ENCODE assay signal across 27 cellular contexts in the genomic region with DNA sequence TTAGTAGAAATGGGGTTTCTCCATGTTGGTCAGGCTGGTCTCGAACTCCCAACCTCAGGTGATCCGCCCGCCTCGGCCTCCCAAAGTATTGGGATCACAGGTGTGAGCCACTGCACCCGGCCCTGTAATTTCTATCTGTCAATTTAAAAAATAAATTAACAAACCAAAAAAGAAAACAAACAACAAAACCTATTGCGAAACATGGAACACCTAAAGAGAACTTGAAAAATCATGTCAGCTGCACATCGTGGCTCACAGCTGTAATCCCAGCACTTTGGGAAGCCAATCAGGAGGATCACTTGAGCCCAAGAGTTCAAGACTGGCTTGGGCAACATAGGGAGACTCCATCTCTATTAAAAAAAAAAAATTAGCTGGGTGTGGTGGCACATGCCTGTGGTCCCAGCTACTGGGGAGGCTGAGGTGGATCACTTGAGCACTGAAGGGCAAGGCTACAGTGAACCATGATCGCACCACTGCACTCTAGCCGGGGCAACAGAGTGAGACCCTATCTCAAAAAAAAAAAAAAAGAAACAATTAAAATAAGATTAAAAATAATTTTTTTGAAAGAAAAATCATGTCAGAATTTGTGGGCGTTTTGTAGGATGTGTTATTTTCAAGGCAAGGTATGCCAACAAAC. TPM values are rescaled to one million over a fixed set of nuclear protein-coding genes. Genes with fewer than 3 reads are reported as not detected.
DNase-seq lines count a peak whose midpoint lies in the region; ATAC-seq, FAIRE-seq and TF ChIP-seq lines count a peak whose summit lies in the region.
"Had no signal": no experiment of that assay in that cellular context is flagged by ENCODE, and none has a peak within 500 bp of the region (broad histone marks: within the 10 kb centered on the region; RNA-seq: fewer than 3 reads in every experiment).

No MANE protein-coding gene starts in this region.

- no peaks in the 10 kb centered on the region for H3K4me1 ChIP-seq in HepG2 (ENCODE audit: insufficient read depth, low read length)
- no peaks in the 10 kb centered on the region for H3K4me1 ChIP-seq in right lobe of liver
- H3K4me1 ChIP-seq in IMR-90 (ENCODE audit: control insufficient read depth, insufficient read depth, low read length): no peaks in the 10 kb centered on the region
- no peaks in the 10 kb centered on the region for H3K4me1 ChIP-seq in uterus
- H3K4me1 ChIP-seq: BE2C, BLaER1 had no signal

- H3K79me2 ChIP-seq in HepG2 (ENCODE audit: insufficient read depth, low read length): no peaks in the 10 kb centered on the region

- H3K14ac ChIP-seq in IMR-90 (replicated peaks; ENCODE audit: low read depth, low read length): no peak overlapping the region

- no peaks in the 10 kb centered on the region for H3K9me3 Mint-ChIP-seq in WTC11
- H3K9me3 Mint-ChIP-seq: CD4-positive, alpha-beta memory T cell; CD8-positive, alpha-beta memory T cell had no signal

- CTCF ChIA-PET in HepG2 (lab: Yijun Ruan, JAX; ENCODE audit: low intra/inter-chr PET ratio, low total read pairs): no interaction called here
- CTCF ChIA-PET in IMR-90 (lab: Yijun Ruan, JAX): no interaction called here
- CTCF ChIA-PET in WTC11 (lab: Charles Lee): interaction anchor here (1.7 kb wide), 1 partner anchor 26 kb away, joined by 8 read pairs; no protein-coding TSS in a partner anchor

- H3K9me3 ChIP-seq in HepG2 (ENCODE audit: low read length) (no peaks in the 10 kb centered on the region), right lobe of liver (no peaks in the 10 kb centered on the region), IMR-90 (ENCODE audit: control insufficient read depth, insufficient read depth, low read length) (no peaks in the 10 kb centered on the region), uterus (no peaks in the 10 kb centered on the region)
- H3K9me3 ChIP-seq: BE2C, BLaER1 had no signal

- H3K23ac ChIP-seq in IMR-90 (ENCODE audit: low read depth, low read length): no peak overlapping the region

- peaks cover 3 to 4% of the 10 kb centered on the region in 2 experiments; a peak in 2 of 4 replicates for H3K79me1 ChIP-seq in IMR-90 (ENCODE audit: low read depth in 1 of 2, low read length in 2 of 2)

- H3K27ac ChIP-seq in HepG2 (ENCODE audit: extremely low read length, insufficient read depth, low read length) (no peak overlapping the region), right lobe of liver (no peak overlapping the region), IMR-90 (ENCODE audit: insufficient read depth, low read length) (no peak overlapping the region), uterus (no peak overlapping the region)
- H3K27ac ChIP-seq: 22Rv1, BLaER1 had no signal

- POLR2A ChIA-PET in HepG2 (lab: Yijun Ruan, JAX): no interaction called here
- POLR2A ChIA-PET in IMR-90 (lab: Charles Lee; ENCODE audit: unreplicated experiment): no interaction called here
- POLR2A ChIA-PET in WTC11 (lab: Charles Lee): no interaction called here

- H3K36me3 ChIP-seq in HepG2 (replicated peaks in 1 of 2; ENCODE audit: control insufficient read depth in 1 of 2, insufficient read depth in 2 of 2, low read length in 2 of 2): no peaks in the 10 kb centered on the region
- H3K36me3 ChIP-seq in right lobe of liver: peaks cover 0 to 23% (median 8%) of the 10 kb centered on the region in 4 donors
- peaks cover 47% of the 10 kb centered on the region for H3K36me3 ChIP-seq in IMR-90 (ENCODE audit: control insufficient read depth, insufficient read depth, low read length)
- peaks cover 0 to 2% of the 10 kb centered on the region in 2 donors for H3K36me3 ChIP-seq in uterus

- no peak overlapping the region for H2BK15ac ChIP-seq in IMR-90 (ENCODE audit: low read depth, low read length)

- ATAC-seq in HepG2: no peak
- ATAC-seq in right lobe of liver: no peak
- ATAC-seq in IMR-90 (ENCODE audit: low read depth): no peak
- no peak for ATAC-seq in WTC11
- no peak for ATAC-seq in GM18873 (IDR thresholded peaks at IDR 0.05; ENCODE audit: low FRiP score, unreplicated experiment)

- H3K27me3 ChIP-seq in HepG2 (ENCODE audit: control insufficient read depth in 1 of 2, insufficient read depth in 2 of 2, low read length in 2 of 2): peaks cover 0 to 5% of the 10 kb centered on the region in 2 experiments; a peak in 2 of 5 replicates
- no peaks in the 10 kb centered on the region for H3K27me3 ChIP-seq in right lobe of liver
- H3K27me3 ChIP-seq in IMR-90 (ENCODE audit: control insufficient read depth, insufficient read depth, low read length): no peaks in the 10 kb centered on the region
- H3K27me3 ChIP-seq in uterus: no peaks in the 10 kb centered on the region
- H3K27me3 ChIP-seq: BE2C, BLaER1 had no signal

- no peak overlapping the region for H4K5ac ChIP-seq in IMR-90 (ENCODE audit: low read depth, low read length)

- intact Hi-C loops in HepG2 (cut with micrococcal nuclease; ENCODE audit: unreplicated experiment): no loop called here
- intact Hi-C loops in right lobe of liver (cut with DNase I): no loop called here
- intact Hi-C loops in IMR-90 (cut with micrococcal nuclease): no loop called here
- intact Hi-C loops in uterus (cut with DNase I; ENCODE audit: low total_unique reads): no loop called here

- no peak for TF ChIP-seq POLR2A in HepG2 (IDR thresholded peaks at IDR 0.05; ENCODE audit: insufficient read depth in 1 of 2, low read depth in 2 of 2, low read length in 2 of 2)
- TF ChIP-seq POLR2A in right lobe of liver (IDR thresholded peaks at IDR 0.05): no peak
- no peak for TF ChIP-seq POLR2A in IMR-90 (IDR thresholded peaks at IDR 0.05; ENCODE audit: low read depth, low read length)
- no peak for TF ChIP-seq POLR2A in uterus (IDR thresholded peaks at IDR 0.05)

- no peak overlapping the region for H3K4me3 Mint-ChIP-seq in WTC11
- H3K4me3 Mint-ChIP-seq: CD14-positive monocyte; CD4-positive, alpha-beta memory T cell; CD4-positive, CD25-positive, alpha-beta regulatory T cell; CD8-positive, alpha-beta memory T cell had no signal

- H2BK5ac ChIP-seq in IMR-90 (ENCODE audit: low read depth, low read length, poor library complexity, severe bottlenecking): no peak overlapping the region

- BruUV-seq in HepG2 (replicated peaks; lab: Mats Ljungman, UMichigan) (no TSS peak), IMR-90 (replicated peaks; lab: Mats Ljungman, UMichigan) (no TSS peak)

- H3K36me3 Mint-ChIP-seq in WTC11: peaks cover 68% of the 10 kb centered on the region

- H4K20me1 ChIP-seq in HepG2 (ENCODE audit: insufficient read depth, low read length) (no peaks in the 10 kb centered on the region), IMR-90 (ENCODE audit: insufficient read depth, low read length) (no peaks in the 10 kb centered on the region)

- H3K27me3 Mint-ChIP-seq in WTC11 (ENCODE audit: low read depth): peaks cover 9% of the 10 kb centered on the region
- H3K27me3 Mint-ChIP-seq: CD4-positive, alpha-beta memory T cell; CD4-positive, CD25-positive, alpha-beta regulatory T cell; CD8-positive, alpha-beta memory T cell had no signal

- DNase-seq in HepG2 (ENCODE audit: low spot score) (no peak), right lobe of liver (no peak), IMR-90 (no peak), WTC11 (ENCODE audit: low spot score) (no peak), GM10266 (ENCODE audit: extremely low spot score) (no peak), uterus (no peak)
- DNase-seq: ACHN; BE2C; C1 segment of cervical spinal cord; CD4-positive, alpha-beta memory T cell; CD4-positive, CD25-positive, alpha-beta regulatory T cell; CD8-positive, alpha-beta memory T cell; COR-L47; DMS 273 treated with DMSO at 0.1 percent for 48 hours; DMS153; DMS53; DMS79; DND-41; EL; GDM1 had no signal

- H2AK9ac ChIP-seq in IMR-90 (replicated peaks; ENCODE audit: low read depth, low read length, poor library complexity): no peak overlapping the region

- H3K27ac Mint-ChIP-seq in WTC11: no peak overlapping the region
- H3K27ac Mint-ChIP-seq: CD14-positive monocyte had no signal

- FAIRE-seq in HepG2 (lab: Jason Lieb, UNC): no peak

- H2BK120ac ChIP-seq in IMR-90 (ENCODE audit: low read depth, low read length): no peak overlapping the region

- H4K91ac ChIP-seq in IMR-90 (ENCODE audit: insufficient read depth, low read depth, low read length): no peak overlapping the region

- no peak overlapping the region for H3K9ac ChIP-seq in HepG2 (ENCODE audit: insufficient read depth, low read depth, low read length)
- H3K9ac ChIP-seq in IMR-90 (ENCODE audit: low read depth, low read length): no peak overlapping the region
- H3K9ac ChIP-seq: BLaER1 had no signal

- no peak overlapping the region for H2BK20ac ChIP-seq in IMR-90 (ENCODE audit: low read depth, low read length)

- H4K8ac ChIP-seq in IMR-90 (ENCODE audit: low read depth in 2 of 2, low read length in 2 of 2): no peak overlapping the region

- TF ChIP-seq EP300 in HepG2 (IDR thresholded peaks at IDR 0.05; ENCODE audit: low read depth in 2 of 2, low read length in 2 of 2): no peak
- TF ChIP-seq EP300 in HepG2 (CRISPR knock-in tag; IDR thresholded peaks at IDR 0.05; ENCODE audit: borderline replicate concordance): no peak

- H3K56ac ChIP-seq in IMR-90 (ENCODE audit: extremely low read depth, insufficient read depth, low read length): no peak overlapping the region

- WGBS in HepG2 (ENCODE audit: low lambda C conversion rate): 72% methylated on average over 10 of the region's 10 CpGs
- 91% methylated on average over 9 of the region's 10 CpGs for WGBS in right lobe of liver (ENCODE audit: insufficient coverage, low coverage, low lambda C conversion rate, missing lambda C conversion rate)
- WGBS in IMR-90 (ENCODE audit: extremely low coverage in 2 of 2, insufficient read length in 1 of 2), 2 experiments: 91% methylated on average over 5 of the region's 10 CpGs; no CpG with 5 or more reads in 1 of the 2 experiments

- peaks cover 3% of the 10 kb centered on the region; the same call in 1 of the 2 replicates for H3K9me1 ChIP-seq in IMR-90 (ENCODE audit: insufficient read depth, low read length)

- TF ChIP-seq CTCF in HepG2 (CRISPR knock-in tag; IDR thresholded peaks at IDR 0.05) (no peak), right lobe of liver (IDR thresholded peaks at IDR 0.05) (no peak), IMR-90 (conservative IDR thresholded peaks at IDR 0.05; ENCODE audit: low read depth, low read length) (no peak), WTC11 (IDR thresholded peaks at IDR 0.05) (no peak), GM10266 (IDR thresholded peaks at IDR 0.05; ENCODE audit: control insufficient read depth, insufficient read depth, low read depth, missing control alignments) (no peak), uterus (IDR thresholded peaks at IDR 0.05) (no peak)

- in situ Hi-C loops in HepG2 (cut with HindIII; ENCODE audit: extremely low pct_ligation_motif_present, low pct_unique_long_range_greater_than_20kb): no loop called here
- in situ Hi-C loops in IMR-90 (cut with MboI; ENCODE audit: low sequenced_read_pairs): no loop called here

- H2AFZ ChIP-seq in HepG2 (ENCODE audit: low read length): no peak overlapping the region
- no peak overlapping the region for H2AFZ ChIP-seq in IMR-90 (replicated peaks; ENCODE audit: low read length, poor library complexity)

- H2AK5ac ChIP-seq in IMR-90 (ENCODE audit: low read depth, low read length): no peak overlapping the region

- no peak overlapping the region for H3K4me3 ChIP-seq in HepG2 (replicated peaks in 1 of 3; ENCODE audit: insufficient read depth in 1 of 3, low read depth in 2 of 3, low read length in 3 of 3)
- H3K4me3 ChIP-seq in right lobe of liver: no peak overlapping the region
- H3K4me3 ChIP-seq in IMR-90 (ENCODE audit: insufficient read depth, low read depth, low read length): no peak overlapping the region
- H3K4me3 ChIP-seq in uterus: no peak overlapping the region
- H3K4me3 ChIP-seq: BLaER1 had no signal

- no peaks in the 10 kb centered on the region for H3K4me1 Mint-ChIP-seq in WTC11
- H3K4me1 Mint-ChIP-seq: CD4-positive, alpha-beta memory T cell; CD8-positive, alpha-beta memory T cell had no signal

- TF ChIP-seq RAD21 in HepG2 (CRISPR knock-in tag; IDR thresholded peaks at IDR 0.05) (no peak), IMR-90 (IDR thresholded peaks at IDR 0.05; ENCODE audit: low read length) (no peak)

- dilution Hi-C loops in IMR-90 (cut with HindIII; ENCODE audit: low sequenced_read_pairs, unreplicated experiment): no loop called here

- H3K4ac ChIP-seq in IMR-90 (ENCODE audit: low read depth, low read length): no peak overlapping the region

- H3K4me2 ChIP-seq in HepG2 (ENCODE audit: low read depth, low read length): no peak overlapping the region
- no peak overlapping the region for H3K4me2 ChIP-seq in IMR-90 (ENCODE audit: low read depth, low read length)
- H3K4me2 ChIP-seq: BLaER1 had no signal

- no peak overlapping the region for H3K18ac ChIP-seq in IMR-90 (ENCODE audit: low read depth, low read length)

RNA-seq across cellular contexts. Expression of a gene that starts 19.6 kb away (rescaled TPM):
- total RNA-seq in HepG2 (2016; rRNA removed; fragmentation: Illumina TruSeq; extraction: Trizol): 0.22 TPM in 1 of 2 replicates, not detected in the other
- not detected in 2 replicates for total RNA-seq in HepG2 (2016; cell fraction: cytosol; rRNA removed; fragmentation: Illumina TruSeq; extraction: Trizol; ENCODE audit: low read depth)
- not detected in 2 replicates for total RNA-seq in HepG2 (2016; cell fraction: insoluble cytoplasmic fraction; rRNA removed; fragmentation: Illumina TruSeq; extraction: Trizol)
- not detected in 2 replicates for total RNA-seq in HepG2 (2016; cell fraction: membrane; rRNA removed; fragmentation: Illumina TruSeq; extraction: Trizol)
- total RNA-seq in HepG2 (2016; cell fraction: nucleus; rRNA removed; fragmentation: Illumina TruSeq; extraction: Trizol): not detected in 2 replicates
- polyA plus RNA-seq in HepG2 (2011; rRNA removed): 0.87 and 1.3 TPM in 2 replicates
- polyA plus RNA-seq in HepG2 (2011; cell fraction: cytosol; rRNA removed): 0.07 and 0.36 TPM in 2 replicates
- polyA plus RNA-seq in HepG2 (2011; cell fraction: nucleus; rRNA removed): 4.2 and 4.3 TPM in 2 replicates
- polyA plus RNA-seq in HepG2 (2012): 1.0 and 1.3 TPM in 2 replicates
- not detected in 2 replicates for polyA plus RNA-seq in HepG2 (2016; cell fraction: cytosol; fragmentation: Illumina TruSeq; extraction: Trizol; ENCODE audit: low read depth)
- polyA plus RNA-seq in HepG2 (2016; cell fraction: insoluble cytoplasmic fraction; fragmentation: Illumina TruSeq; extraction: Trizol; ENCODE audit: low read depth): not detected in 2 replicates
- polyA plus RNA-seq in HepG2 (2016; cell fraction: membrane; fragmentation: Illumina TruSeq; extraction: Trizol; ENCODE audit: low read depth): 0.77 TPM in 1 of 2 replicates, not detected in the other
- 2.2 and 2.5 TPM in 2 replicates for polyA plus RNA-seq in HepG2 (2016; cell fraction: nucleus; fragmentation: Illumina TruSeq; extraction: Trizol; ENCODE audit: insufficient read depth, low read depth)
- polyA minus RNA-seq in HepG2 (2011; rRNA and poly(A)+ RNA removed; ENCODE audit: low replicate concordance): 0.78 and 129 TPM in 2 replicates
- polyA minus RNA-seq in HepG2 (2011; cell fraction: cytosol; rRNA and poly(A)+ RNA removed): 1.7 and 1.9 TPM in 2 replicates
- 1.9 and 2.3 TPM in 2 replicates for polyA minus RNA-seq in HepG2 (2011; cell fraction: nucleus; rRNA and poly(A)+ RNA removed)
- 10 to 100 TPM in 4 of 6 experiments, 1 to 10 TPM in 2; 7.9 to 23.0 (median 13.1) TPM for total RNA-seq in right lobe of liver
- total RNA-seq in IMR-90 (2012; rRNA removed): 10.0 and 13.4 TPM in 2 replicates
- 44.7 and 45.1 TPM in 2 replicates for polyA plus RNA-seq in IMR-90 (2012; rRNA removed)
- polyA plus RNA-seq in IMR-90 (2012; cell fraction: cytosol; rRNA removed): 12.9 and 33.6 TPM in 2 replicates
- 188 and 399 TPM in 2 replicates for polyA plus RNA-seq in IMR-90 (2012; cell fraction: nucleus; rRNA removed; ENCODE audit: low replicate concordance)
- total RNA-seq in WTC11 (2021): 40.8 to 42.1 TPM (median 41.9 TPM) in 3 replicates
- total RNA-seq in uterus: 100 to 1,000 TPM in 1 of 4 donors, 10 to 100 TPM in 3; 32.1 to 111 (median 55.6) TPM

RNA-seq across cellular contexts. Expression of a gene that starts 21.8 kb away (rescaled TPM):
- total RNA-seq in HepG2 (2016; rRNA removed; fragmentation: Illumina TruSeq; extraction: Trizol) (488 and 574 TPM in 2 replicates), right lobe of liver (100 to 1,000 TPM in 1 of 6 experiments, 10 to 100 TPM in 5; 18.4 to 106 (median 27.2) TPM), IMR-90 (2012; rRNA removed) (2,738 and 3,859 TPM in 2 replicates), WTC11 (2021) (858 to 1,399 TPM (median 1,351 TPM) in 3 replicates), uterus (100 to 1,000 TPM; 101 to 443 (median 191) TPM)
- 56.7 and 63.3 TPM in 2 replicates for total RNA-seq in HepG2 (2016; cell fraction: cytosol; rRNA removed; fragmentation: Illumina TruSeq; extraction: Trizol; ENCODE audit: low read depth)
- 500 and 538 TPM in 2 replicates for total RNA-seq in HepG2 (2016; cell fraction: insoluble cytoplasmic fraction; rRNA removed; fragmentation: Illumina TruSeq; extraction: Trizol)
- 102 TPM in 2 replicates for total RNA-seq in HepG2 (2016; cell fraction: membrane; rRNA removed; fragmentation: Illumina TruSeq; extraction: Trizol)
- total RNA-seq in HepG2 (2016; cell fraction: nucleus; rRNA removed; fragmentation: Illumina TruSeq; extraction: Trizol): 265 and 278 TPM in 2 replicates
- polyA plus RNA-seq in HepG2 (2011; rRNA removed) (766 and 780 TPM in 2 replicates), IMR-90 (2012; rRNA removed) (2,084 and 2,219 TPM in 2 replicates)
- 619 and 801 TPM in 2 replicates for polyA plus RNA-seq in HepG2 (2011; cell fraction: cytosol; rRNA removed)
- polyA plus RNA-seq in HepG2 (2011; cell fraction: nucleus; rRNA removed): 586 and 619 TPM in 2 replicates
- polyA plus RNA-seq in HepG2 (2012): 811 and 958 TPM in 2 replicates
- polyA plus RNA-seq in HepG2 (2016; cell fraction: cytosol; fragmentation: Illumina TruSeq; extraction: Trizol; ENCODE audit: low read depth): 52.1 and 54.7 TPM in 2 replicates
- 373 and 468 TPM in 2 replicates for polyA plus RNA-seq in HepG2 (2016; cell fraction: insoluble cytoplasmic fraction; fragmentation: Illumina TruSeq; extraction: Trizol; ENCODE audit: low read depth)
- polyA plus RNA-seq in HepG2 (2016; cell fraction: membrane; fragmentation: Illumina TruSeq; extraction: Trizol; ENCODE audit: low read depth): 77.8 and 83.1 TPM in 2 replicates
- 330 and 335 TPM in 2 replicates for polyA plus RNA-seq in HepG2 (2016; cell fraction: nucleus; fragmentation: Illumina TruSeq; extraction: Trizol; ENCODE audit: insufficient read depth, low read depth)
- polyA minus RNA-seq in HepG2 (2011; rRNA and poly(A)+ RNA removed; ENCODE audit: low replicate concordance): 1,889 and 3,533 TPM in 2 replicates
- polyA minus RNA-seq in HepG2 (2011; cell fraction: cytosol; rRNA and poly(A)+ RNA removed): 776 TPM in 2 replicates
- 532 and 663 TPM in 2 replicates for polyA minus RNA-seq in HepG2 (2011; cell fraction: nucleus; rRNA and poly(A)+ RNA removed)
- polyA plus RNA-seq in IMR-90 (2012; cell fraction: cytosol; rRNA removed): 1,530 and 1,727 TPM in 2 replicates
- 1,603 and 1,631 TPM in 2 replicates for polyA plus RNA-seq in IMR-90 (2012; cell fraction: nucleus; rRNA removed; ENCODE audit: low replicate concordance)

RNA-seq across cellular contexts. Expression of a gene that starts 55.2 kb away (rescaled TPM):
- total RNA-seq in HepG2 (2016; rRNA removed; fragmentation: Illumina TruSeq; extraction: Trizol): 0.32 TPM in 1 of 2 replicates, not detected in the other
- total RNA-seq in HepG2 (2016; cell fraction: cytosol; rRNA removed; fragmentation: Illumina TruSeq; extraction: Trizol; ENCODE audit: low read depth): not detected in 2 replicates
- 0.07 and 0.17 TPM in 2 replicates for total RNA-seq in HepG2 (2016; cell fraction: insoluble cytoplasmic fraction; rRNA removed; fragmentation: Illumina TruSeq; extraction: Trizol)
- not detected in 2 replicates for total RNA-seq in HepG2 (2016; cell fraction: membrane; rRNA removed; fragmentation: Illumina TruSeq; extraction: Trizol)
- total RNA-seq in HepG2 (2016; cell fraction: nucleus; rRNA removed; fragmentation: Illumina TruSeq; extraction: Trizol): not detected in 2 replicates
- 0.04 and 0.13 TPM in 2 replicates for polyA plus RNA-seq in HepG2 (2011; rRNA removed)
- 0.05 TPM in 2 replicates for polyA plus RNA-seq in HepG2 (2011; cell fraction: cytosol; rRNA removed)
- polyA plus RNA-seq in HepG2 (2011; cell fraction: nucleus; rRNA removed): 0.16 TPM in 1 of 2 replicates, not detected in the other
- 0.09 and 0.36 TPM in 2 replicates for polyA plus RNA-seq in HepG2 (2012)
- polyA plus RNA-seq in HepG2 (2016; cell fraction: cytosol; fragmentation: Illumina TruSeq; extraction: Trizol; ENCODE audit: low read depth): not detected in 2 replicates
- polyA plus RNA-seq in HepG2 (2016; cell fraction: insoluble cytoplasmic fraction; fragmentation: Illumina TruSeq; extraction: Trizol; ENCODE audit: low read depth): not detected in 2 replicates
- polyA plus RNA-seq in HepG2 (2016; cell fraction: membrane; fragmentation: Illumina TruSeq; extraction: Trizol; ENCODE audit: low read depth): not detected in 2 replicates
- not detected in 2 replicates for polyA plus RNA-seq in HepG2 (2016; cell fraction: nucleus; fragmentation: Illumina TruSeq; extraction: Trizol; ENCODE audit: insufficient read depth, low read depth)
- 0.86 and 2.8 TPM in 2 replicates for polyA minus RNA-seq in HepG2 (2011; rRNA and poly(A)+ RNA removed; ENCODE audit: low replicate concordance)
- polyA minus RNA-seq in HepG2 (2011; cell fraction: cytosol; rRNA and poly(A)+ RNA removed): not detected in 2 replicates
- not detected in 2 replicates for polyA minus RNA-seq in HepG2 (2011; cell fraction: nucleus; rRNA and poly(A)+ RNA removed)
- not detected for total RNA-seq in right lobe of liver
- total RNA-seq in IMR-90 (2012; rRNA removed): under 0.01 and 0.18 TPM in 2 replicates
- polyA plus RNA-seq in IMR-90 (2012; rRNA removed): 0.14 TPM in 1 of 2 replicates, not detected in the other
- 0.02 TPM in 1 of 2 replicates, not detected in the other for polyA plus RNA-seq in IMR-90 (2012; cell fraction: cytosol; rRNA removed)
- 0.07 and 0.16 TPM in 2 replicates for polyA plus RNA-seq in IMR-90 (2012; cell fraction: nucleus; rRNA removed; ENCODE audit: low replicate concordance)
- 1.8 to 2.6 TPM (median 1.9 TPM) in 3 replicates for total RNA-seq in WTC11 (2021)
- 1 to 10 TPM in 1 of 4 donors, under 1 TPM in 1, not detected in 2; 0.67 to 4.1 TPM for total RNA-seq in uterus
- total RNA-seq: A172; CD4-positive, alpha-beta memory T cell; CD4-positive, CD25-positive, alpha-beta regulatory T cell; CD8-positive, alpha-beta memory T cell; Daoy; G401 had no signal
- polyA plus RNA-seq: CD14-positive monocyte; CD4-positive, alpha-beta memory T cell; CD4-positive, CD25-positive, alpha-beta regulatory T cell; CD8-positive, alpha-beta memory T cell had no signal
